In the genomic region with DNA sequence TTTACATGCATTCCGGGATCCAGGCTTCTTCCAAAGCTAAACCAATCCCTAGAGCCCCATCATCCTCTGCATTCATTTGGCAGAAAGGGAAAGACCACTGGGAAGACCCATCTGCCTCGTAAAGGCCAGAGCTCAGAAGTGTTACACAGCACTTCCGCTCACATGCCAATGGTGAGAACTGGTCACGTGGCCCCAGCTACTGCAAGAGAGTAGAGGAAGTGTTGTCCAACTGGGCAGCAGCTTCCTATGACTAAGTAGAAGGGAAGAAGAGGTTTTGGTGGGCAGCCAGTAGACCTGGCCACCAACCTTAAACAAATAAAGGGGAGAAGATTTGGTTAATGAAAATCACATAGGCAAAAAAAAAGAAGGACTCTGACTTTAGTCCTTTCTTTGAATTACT, we compare ENCODE assay signal across 13 cellular contexts.
"Had no signal": no experiment of that assay in that cellular context is flagged by ENCODE, and none has a peak within 500 bp of the region (broad histone marks: within the 10 kb centered on the region; RNA-seq: fewer than 3 reads in every experiment).

No MANE protein-coding gene starts in this region.

- H3K27me3 ChIP-seq: cardiac muscle cell, right lobe of liver, suprapubic skin, upper lobe of left lung had no signal

- H3K4me3 ChIP-seq: cardiac muscle cell, psoas muscle, right lobe of liver, suprapubic skin, upper lobe of left lung had no signal

- H3K9me3 ChIP-seq: psoas muscle, right lobe of liver, suprapubic skin, upper lobe of left lung had no signal

- H3K36me3 ChIP-seq: cardiac muscle cell, right lobe of liver, suprapubic skin, upper lobe of left lung had no signal

- DNase-seq: activated CD4-positive, alpha-beta T cell treated with anti-CD3 and anti-CD28 coated beads for 1 hour; activated CD4-positive, alpha-beta T cell treated with anti-CD3 and anti-CD28 coated beads, Interleukin-2, amount 50 U/mL, for 48 hours; activated naive CD4-positive, alpha-beta T cell treated with Interleukin-2 at 50 U/mL for 16 hours; anterior cingulate cortex; erythroblast; midbrain; psoas muscle; right lobe of liver; stimulated activated naive CD8-positive, alpha-beta T cell treated with anti-CD3 and anti-CD28 coated beads, Interleukin-15, Interleukin-2, amounts not matched to agents 100 U/mL and 50 U/mL, for 24 hours; upper lobe of left lung had no signal

- ATAC-seq: activated T-helper 17 cell treated with anti-CD3 and anti-CD28 coated beads, Interleukin-2, amount 50 U/mL, for 72 hours; psoas muscle; right lobe of liver; stimulated activated naive CD8-positive, alpha-beta T cell treated with anti-CD3 and anti-CD28 coated beads, Interleukin-15, Interleukin-2, amounts not matched to agents 100 U/mL and 50 U/mL, for 24 hours had no signal
